In genomic region chr6:112218563-112218962, GRCh38 we compare ENCODE assay signal across 1 cellular context.
A peak's percentile ranks its signal among the peaks of the same experiment; 100 is the strongest.
TF ChIP-seq lines count a peak whose summit lies in the region.

No MANE protein-coding gene starts in this region.

TF ChIP-seq in HEK293, 187 proteins besides CTCF, POLR2A, EP300 and RAD21 (continued from another document):
- TF ChIP-seq, protein P1, sequence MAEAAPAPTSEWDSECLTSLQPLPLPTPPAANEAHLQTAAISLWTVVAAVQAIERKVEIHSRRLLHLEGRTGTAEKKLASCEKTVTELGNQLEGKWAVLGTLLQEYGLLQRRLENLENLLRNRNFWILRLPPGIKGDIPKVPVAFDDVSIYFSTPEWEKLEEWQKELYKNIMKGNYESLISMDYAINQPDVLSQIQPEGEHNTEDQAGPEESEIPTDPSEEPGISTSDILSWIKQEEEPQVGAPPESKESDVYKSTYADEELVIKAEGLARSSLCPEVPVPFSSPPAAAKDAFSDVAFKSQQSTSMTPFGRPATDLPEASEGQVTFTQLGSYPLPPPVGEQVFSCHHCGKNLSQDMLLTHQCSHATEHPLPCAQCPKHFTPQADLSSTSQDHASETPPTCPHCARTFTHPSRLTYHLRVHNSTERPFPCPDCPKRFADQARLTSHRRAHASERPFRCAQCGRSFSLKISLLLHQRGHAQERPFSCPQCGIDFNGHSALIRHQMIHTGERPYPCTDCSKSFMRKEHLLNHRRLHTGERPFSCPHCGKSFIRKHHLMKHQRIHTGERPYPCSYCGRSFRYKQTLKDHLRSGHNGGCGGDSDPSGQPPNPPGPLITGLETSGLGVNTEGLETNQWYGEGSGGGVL (tag by site-specific recombination; IDR thresholded peaks at IDR 0.05): peak; percentile 61; the same call in 1 of the 2 replicates
- TF ChIP-seq, protein P2, sequence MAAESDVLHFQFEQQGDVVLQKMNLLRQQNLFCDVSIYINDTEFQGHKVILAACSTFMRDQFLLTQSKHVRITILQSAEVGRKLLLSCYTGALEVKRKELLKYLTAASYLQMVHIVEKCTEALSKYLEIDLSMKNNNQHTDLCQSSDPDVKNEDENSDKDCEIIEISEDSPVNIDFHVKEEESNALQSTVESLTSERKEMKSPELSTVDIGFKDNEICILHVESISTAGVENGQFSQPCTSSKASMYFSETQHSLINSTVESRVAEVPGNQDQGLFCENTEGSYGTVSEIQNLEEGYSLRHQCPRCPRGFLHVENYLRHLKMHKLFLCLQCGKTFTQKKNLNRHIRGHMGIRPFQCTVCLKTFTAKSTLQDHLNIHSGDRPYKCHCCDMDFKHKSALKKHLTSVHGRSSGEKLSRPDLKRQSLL (tag by site-specific recombination; IDR thresholded peaks at IDR 0.05): no peak
- TF ChIP-seq ZNF23 (tag by site-specific recombination; IDR thresholded peaks at IDR 0.05; ENCODE audit: borderline replicate concordance) (no peak), ZNF488 (tag by site-specific recombination; IDR thresholded peaks at IDR 0.05) (no peak), PRDM4 (tag by site-specific recombination; IDR thresholded peaks at IDR 0.05) (no peak), ZNF521 (tag by site-specific recombination; IDR thresholded peaks at IDR 0.05) (no peak), ZNF366 (tag by site-specific recombination; conservative IDR thresholded peaks at IDR 0.05) (peak; percentile 64), ZNF585B (tag by site-specific recombination; IDR thresholded peaks at IDR 0.05) (no peak), REST (tag by site-specific recombination; IDR thresholded peaks at IDR 0.05) (peak; percentile 86), ZNF600 (tag by site-specific recombination; IDR thresholded peaks at IDR 0.05) (peak; percentile 64; the same call in 1 of the 2 replicates), ZNF558 (tag by site-specific recombination; IDR thresholded peaks at IDR 0.05) (peak; percentile 45; the same call in 1 of the 2 replicates), MYNN (tag by site-specific recombination; IDR thresholded peaks at IDR 0.05; ENCODE audit: borderline replicate concordance) (no peak), ZEB2 (tag by site-specific recombination; IDR thresholded peaks at IDR 0.05) (no peak), SP3 (tag by site-specific recombination; IDR thresholded peaks at IDR 0.05) (no peak), ZNF513 (tag by site-specific recombination; IDR thresholded peaks at IDR 0.05) (no peak)
- TF ChIP-seq, protein P3, sequence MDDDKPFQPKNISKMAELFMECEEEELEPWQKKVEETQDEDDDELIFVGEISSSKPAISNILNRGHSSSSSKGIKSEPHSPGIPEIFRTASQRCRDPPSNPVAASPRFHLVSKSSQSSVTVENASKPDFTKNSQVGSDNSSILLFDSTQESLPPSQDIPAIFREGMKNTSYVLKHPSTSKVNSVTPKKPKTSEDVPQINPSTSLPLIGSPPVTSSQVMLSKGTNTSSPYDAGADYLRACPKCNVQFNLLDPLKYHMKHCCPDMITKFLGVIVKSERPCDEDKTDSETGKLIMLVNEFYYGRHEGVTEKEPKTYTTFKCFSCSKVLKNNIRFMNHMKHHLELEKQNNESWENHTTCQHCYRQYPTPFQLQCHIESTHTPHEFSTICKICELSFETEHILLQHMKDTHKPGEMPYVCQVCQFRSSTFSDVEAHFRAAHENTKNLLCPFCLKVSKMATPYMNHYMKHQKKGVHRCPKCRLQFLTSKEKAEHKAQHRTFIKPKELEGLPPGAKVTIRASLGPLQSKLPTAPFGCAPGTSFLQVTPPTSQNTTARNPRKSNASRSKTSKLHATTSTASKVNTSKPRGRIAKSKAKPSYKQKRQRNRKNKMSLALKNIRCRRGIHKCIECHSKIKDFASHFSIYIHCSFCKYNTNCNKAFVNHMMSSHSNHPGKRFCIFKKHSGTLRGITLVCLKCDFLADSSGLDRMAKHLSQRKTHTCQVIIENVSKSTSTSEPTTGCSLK (tag by site-specific recombination; IDR thresholded peaks at IDR 0.05): no peak
- TF ChIP-seq, protein P4, sequence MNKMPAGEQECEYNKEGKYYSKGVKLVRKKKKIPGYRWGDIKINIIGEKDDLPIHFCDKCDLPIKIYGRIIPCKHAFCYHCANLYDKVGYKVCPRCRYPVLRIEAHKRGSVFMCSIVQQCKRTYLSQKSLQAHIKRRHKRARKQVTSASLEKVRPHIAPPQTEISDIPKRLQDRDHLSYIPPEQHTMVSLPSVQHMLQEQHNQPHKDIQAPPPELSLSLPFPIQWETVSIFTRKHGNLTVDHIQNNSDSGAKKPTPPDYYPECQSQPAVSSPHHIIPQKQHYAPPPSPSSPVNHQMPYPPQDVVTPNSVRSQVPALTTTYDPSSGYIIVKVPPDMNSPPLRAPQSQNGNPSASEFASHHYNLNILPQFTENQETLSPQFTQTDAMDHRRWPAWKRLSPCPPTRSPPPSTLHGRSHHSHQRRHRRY (tag by site-specific recombination; IDR thresholded peaks at IDR 0.05): no peak
